ENCODE assay signal across 1 cellular context in the genomic region with DNA sequence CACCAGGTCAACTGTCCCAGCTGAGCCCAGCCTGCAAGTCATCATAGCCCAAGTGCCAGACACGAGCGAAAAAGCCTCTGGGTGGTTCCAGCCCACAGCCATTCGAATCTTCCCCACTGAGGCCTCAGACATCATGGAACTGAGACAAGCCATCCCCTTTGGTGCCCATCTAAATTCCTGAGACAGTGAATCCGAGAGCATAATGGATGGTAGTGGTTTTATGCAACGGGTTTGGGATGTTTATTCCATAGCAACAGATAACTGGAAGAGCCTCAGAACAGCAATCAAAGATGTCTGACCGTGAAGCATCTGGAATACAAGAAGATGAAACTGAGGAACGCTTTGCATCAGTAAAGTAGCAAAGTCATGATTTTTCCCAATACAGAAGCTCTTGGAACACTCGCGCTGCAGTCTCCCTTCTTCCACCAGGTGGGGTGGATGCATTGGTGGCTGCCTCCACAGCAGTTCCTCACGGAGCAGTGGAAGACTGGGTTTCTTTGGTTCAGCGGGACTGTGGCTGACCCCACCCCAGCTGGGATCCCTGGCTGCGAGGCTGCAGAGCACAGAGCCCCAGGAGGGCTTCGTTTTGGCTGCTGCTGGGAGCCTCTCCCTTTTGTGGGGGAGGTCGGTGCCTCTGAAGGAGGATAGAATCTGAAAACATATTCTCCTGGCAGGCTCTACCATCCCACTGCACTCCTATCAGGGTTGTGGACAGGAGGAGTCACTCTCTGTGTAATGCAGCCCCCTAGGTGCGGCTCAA.
A peak's percentile ranks its signal among the peaks of the same experiment; 100 is the strongest.
TF ChIP-seq lines count a peak whose summit lies in the region.

No MANE protein-coding gene starts in this region.

TF ChIP-seq in HepG2, 621 proteins besides CTCF, POLR2A, EP300 and RAD21 (continued from another document and continues in another):
- TF ChIP-seq, protein P1, sequence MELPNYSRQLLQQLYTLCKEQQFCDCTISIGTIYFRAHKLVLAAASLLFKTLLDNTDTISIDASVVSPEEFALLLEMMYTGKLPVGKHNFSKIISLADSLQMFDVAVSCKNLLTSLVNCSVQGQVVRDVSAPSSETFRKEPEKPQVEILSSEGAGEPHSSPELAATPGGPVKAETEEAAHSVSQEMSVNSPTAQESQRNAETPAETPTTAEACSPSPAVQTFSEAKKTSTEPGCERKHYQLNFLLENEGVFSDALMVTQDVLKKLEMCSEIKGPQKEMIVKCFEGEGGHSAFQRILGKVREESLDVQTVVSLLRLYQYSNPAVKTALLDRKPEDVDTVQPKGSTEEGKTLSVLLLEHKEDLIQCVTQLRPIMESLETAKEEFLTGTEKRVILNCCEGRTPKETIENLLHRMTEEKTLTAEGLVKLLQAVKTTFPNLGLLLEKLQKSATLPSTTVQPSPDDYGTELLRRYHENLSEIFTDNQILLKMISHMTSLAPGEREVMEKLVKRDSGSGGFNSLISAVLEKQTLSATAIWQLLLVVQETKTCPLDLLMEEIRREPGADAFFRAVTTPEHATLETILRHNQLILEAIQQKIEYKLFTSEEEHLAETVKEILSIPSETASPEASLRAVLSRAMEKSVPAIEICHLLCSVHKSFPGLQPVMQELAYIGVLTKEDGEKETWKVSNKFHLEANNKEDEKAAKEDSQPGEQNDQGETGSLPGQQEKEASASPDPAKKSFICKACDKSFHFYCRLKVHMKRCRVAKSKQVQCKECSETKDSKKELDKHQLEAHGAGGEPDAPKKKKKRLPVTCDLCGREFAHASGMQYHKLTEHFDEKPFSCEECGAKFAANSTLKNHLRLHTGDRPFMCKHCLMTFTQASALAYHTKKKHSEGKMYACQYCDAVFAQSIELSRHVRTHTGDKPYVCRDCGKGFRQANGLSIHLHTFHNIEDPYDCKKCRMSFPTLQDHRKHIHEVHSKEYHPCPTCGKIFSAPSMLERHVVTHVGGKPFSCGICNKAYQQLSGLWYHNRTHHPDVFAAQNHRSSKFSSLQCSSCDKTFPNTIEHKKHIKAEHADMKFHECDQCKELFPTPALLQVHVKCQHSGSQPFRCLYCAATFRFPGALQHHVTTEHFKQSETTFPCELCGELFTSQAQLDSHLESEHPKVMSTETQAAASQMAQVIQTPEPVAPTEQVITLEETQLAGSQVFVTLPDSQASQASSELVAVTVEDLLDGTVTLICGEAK (IDR thresholded peaks at IDR 0.05), result no peak
- TF ChIP-seq, protein P1 (CRISPR knock-in tag; IDR thresholded peaks at IDR 0.05), result no peak
- TF ChIP-seq ZNF674 (CRISPR knock-in tag; IDR thresholded peaks at IDR 0.05; ENCODE audit: low read depth) (no peak), PHF8 (CRISPR knock-in tag; IDR thresholded peaks at IDR 0.05) (no peak), FOXA3 (CRISPR knock-in tag; IDR thresholded peaks at IDR 0.05) (0 out of 2 replicates have a peak, but pooled peaks have one; percentile 27), ZNF468 (CRISPR knock-in tag; IDR thresholded peaks at IDR 0.05) (no peak), EED (CRISPR knock-in tag; IDR thresholded peaks at IDR 0.05) (no peak), ZFP36L1 (CRISPR knock-in tag; IDR thresholded peaks at IDR 0.05) (no peak), KLF15 (CRISPR knock-in tag; IDR thresholded peaks at IDR 0.05; ENCODE audit: borderline replicate concordance) (no peak), PTBP1 (IDR thresholded peaks at IDR 0.05; ENCODE audit: low read depth, low read length, poor library complexity, severe bottlenecking) (no peak), ZNF296 (CRISPR knock-in tag; conservative IDR thresholded peaks at IDR 0.05) (no peak), MTF2 (CRISPR knock-in tag; IDR thresholded peaks at IDR 0.05; ENCODE audit: borderline replicate concordance) (no peak), PRMT3 (CRISPR knock-in tag; IDR thresholded peaks at IDR 0.05; ENCODE audit: borderline replicate concordance, low read depth) (no peak), MZF1 (CRISPR knock-in tag; IDR thresholded peaks at IDR 0.05; ENCODE audit: borderline replicate concordance) (no peak), ZNF569 (CRISPR knock-in tag; IDR thresholded peaks at IDR 0.05; ENCODE audit: borderline replicate concordance) (no peak), PHB2 (IDR thresholded peaks at IDR 0.05; ENCODE audit: partially characterized antibody) (no peak), ZKSCAN5 (CRISPR knock-in tag; IDR thresholded peaks at IDR 0.05) (no peak), ZNF550 (CRISPR knock-in tag; IDR thresholded peaks at IDR 0.05; ENCODE audit: borderline replicate concordance) (no peak), SP5 (CRISPR knock-in tag; IDR thresholded peaks at IDR 0.05; ENCODE audit: borderline replicate concordance, low read depth) (no peak), SCMH1 (CRISPR knock-in tag; IDR thresholded peaks at IDR 0.05; ENCODE audit: borderline replicate concordance) (no peak), ZNF546 (CRISPR knock-in tag; conservative IDR thresholded peaks at IDR 0.05) (peak; percentile 46; the same call in 1 of the 2 replicates), HNRNPL (IDR thresholded peaks at IDR 0.05; ENCODE audit: low read depth, low read length) (no peak), DPF2 (CRISPR knock-in tag; IDR thresholded peaks at IDR 0.05; ENCODE audit: borderline replicate concordance, low read depth) (no peak), SP140L (CRISPR knock-in tag; IDR thresholded peaks at IDR 0.05; ENCODE audit: borderline replicate concordance) (no peak), PPARG (CRISPR knock-in tag; conservative IDR thresholded peaks at IDR 0.05) (no peak), MAFK (conservative IDR thresholded peaks at IDR 0.05 in 1 of 2, IDR thresholded peaks at IDR 0.05 in 1 of 2; ENCODE audit: low read length in 2 of 2) (peak; percentile 27 to 55), NR2F1 (CRISPR knock-in tag; IDR thresholded peaks at IDR 0.05) (no peak), ZSCAN31 (CRISPR knock-in tag; IDR thresholded peaks at IDR 0.05; ENCODE audit: low read depth) (no peak), RAD51 (IDR thresholded peaks at IDR 0.05; ENCODE audit: borderline replicate concordance) (no peak), MBNL3 (CRISPR knock-in tag; conservative IDR thresholded peaks at IDR 0.05) (no peak), ZNF792 (CRISPR knock-in tag; IDR thresholded peaks at IDR 0.05) (no peak), ZMAT3 (CRISPR knock-in tag; conservative IDR thresholded peaks at IDR 0.05) (no peak), ZNF230 (CRISPR knock-in tag; IDR thresholded peaks at IDR 0.05) (no peak), ZNF652 (CRISPR knock-in tag; IDR thresholded peaks at IDR 0.05; ENCODE audit: borderline replicate concordance, low read depth) (no peak), ZBTB20 (CRISPR knock-in tag; IDR thresholded peaks at IDR 0.05; ENCODE audit: borderline replicate concordance, low read depth) (0 out of 2 replicates have a peak, but pooled peaks have one; percentile 55), HNF4A (CRISPR knock-in tag; IDR thresholded peaks at IDR 0.05) (no peak), MTA3 (CRISPR knock-in tag; IDR thresholded peaks at IDR 0.05) (no peak), KLF12 (CRISPR knock-in tag; IDR thresholded peaks at IDR 0.05; ENCODE audit: borderline replicate concordance) (no peak), TAF1 (CRISPR knock-in tag; IDR thresholded peaks at IDR 0.05) (no peak), HNF4G (IDR thresholded peaks at IDR 0.05; ENCODE audit: borderline replicate concordance, low read depth, low read length) (no peak), HNF4G (CRISPR knock-in tag; IDR thresholded peaks at IDR 0.05; ENCODE audit: borderline replicate concordance, low read depth) (no peak), RORA (CRISPR knock-in tag; IDR thresholded peaks at IDR 0.05) (no peak)
- TF ChIP-seq, protein P2, sequence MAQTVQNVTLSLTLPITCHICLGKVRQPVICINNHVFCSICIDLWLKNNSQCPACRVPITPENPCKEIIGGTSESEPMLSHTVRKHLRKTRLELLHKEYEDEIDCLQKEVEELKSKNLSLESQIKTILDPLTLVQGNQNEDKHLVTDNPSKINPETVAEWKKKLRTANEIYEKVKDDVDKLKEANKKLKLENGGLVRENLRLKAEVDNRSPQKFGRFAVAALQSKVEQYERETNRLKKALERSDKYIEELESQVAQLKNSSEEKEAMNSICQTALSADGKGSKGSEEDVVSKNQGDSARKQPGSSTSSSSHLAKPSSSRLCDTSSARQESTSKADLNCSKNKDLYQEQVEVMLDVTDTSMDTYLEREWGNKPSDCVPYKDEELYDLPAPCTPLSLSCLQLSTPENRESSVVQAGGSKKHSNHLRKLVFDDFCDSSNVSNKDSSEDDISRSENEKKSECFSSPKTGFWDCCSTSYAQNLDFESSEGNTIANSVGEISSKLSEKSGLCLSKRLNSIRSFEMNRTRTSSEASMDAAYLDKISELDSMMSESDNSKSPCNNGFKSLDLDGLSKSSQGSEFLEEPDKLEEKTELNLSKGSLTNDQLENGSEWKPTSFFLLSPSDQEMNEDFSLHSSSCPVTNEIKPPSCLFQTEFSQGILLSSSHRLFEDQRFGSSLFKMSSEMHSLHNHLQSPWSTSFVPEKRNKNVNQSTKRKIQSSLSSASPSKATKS (CRISPR knock-in tag; IDR thresholded peaks at IDR 0.05), result no peak
- TF ChIP-seq, protein P3, sequence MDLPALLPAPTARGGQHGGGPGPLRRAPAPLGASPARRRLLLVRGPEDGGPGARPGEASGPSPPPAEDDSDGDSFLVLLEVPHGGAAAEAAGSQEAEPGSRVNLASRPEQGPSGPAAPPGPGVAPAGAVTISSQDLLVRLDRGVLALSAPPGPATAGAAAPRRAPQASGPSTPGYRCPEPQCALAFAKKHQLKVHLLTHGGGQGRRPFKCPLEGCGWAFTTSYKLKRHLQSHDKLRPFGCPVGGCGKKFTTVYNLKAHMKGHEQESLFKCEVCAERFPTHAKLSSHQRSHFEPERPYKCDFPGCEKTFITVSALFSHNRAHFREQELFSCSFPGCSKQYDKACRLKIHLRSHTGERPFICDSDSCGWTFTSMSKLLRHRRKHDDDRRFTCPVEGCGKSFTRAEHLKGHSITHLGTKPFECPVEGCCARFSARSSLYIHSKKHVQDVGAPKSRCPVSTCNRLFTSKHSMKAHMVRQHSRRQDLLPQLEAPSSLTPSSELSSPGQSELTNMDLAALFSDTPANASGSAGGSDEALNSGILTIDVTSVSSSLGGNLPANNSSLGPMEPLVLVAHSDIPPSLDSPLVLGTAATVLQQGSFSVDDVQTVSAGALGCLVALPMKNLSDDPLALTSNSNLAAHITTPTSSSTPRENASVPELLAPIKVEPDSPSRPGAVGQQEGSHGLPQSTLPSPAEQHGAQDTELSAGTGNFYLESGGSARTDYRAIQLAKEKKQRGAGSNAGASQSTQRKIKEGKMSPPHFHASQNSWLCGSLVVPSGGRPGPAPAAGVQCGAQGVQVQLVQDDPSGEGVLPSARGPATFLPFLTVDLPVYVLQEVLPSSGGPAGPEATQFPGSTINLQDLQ (CRISPR knock-in tag; IDR thresholded peaks at IDR 0.05), result no peak
- TF ChIP-seq, protein P4, sequence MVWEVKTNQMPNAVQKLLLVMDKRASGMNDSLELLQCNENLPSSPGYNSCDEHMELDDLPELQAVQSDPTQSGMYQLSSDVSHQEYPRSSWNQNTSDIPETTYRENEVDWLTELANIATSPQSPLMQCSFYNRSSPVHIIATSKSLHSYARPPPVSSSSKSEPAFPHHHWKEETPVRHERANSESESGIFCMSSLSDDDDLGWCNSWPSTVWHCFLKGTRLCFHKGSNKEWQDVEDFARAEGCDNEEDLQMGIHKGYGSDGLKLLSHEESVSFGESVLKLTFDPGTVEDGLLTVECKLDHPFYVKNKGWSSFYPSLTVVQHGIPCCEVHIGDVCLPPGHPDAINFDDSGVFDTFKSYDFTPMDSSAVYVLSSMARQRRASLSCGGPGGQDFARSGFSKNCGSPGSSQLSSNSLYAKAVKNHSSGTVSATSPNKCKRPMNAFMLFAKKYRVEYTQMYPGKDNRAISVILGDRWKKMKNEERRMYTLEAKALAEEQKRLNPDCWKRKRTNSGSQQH (CRISPR knock-in tag; IDR thresholded peaks at IDR 0.05; ENCODE audit: low read depth), result no peak
- TF ChIP-seq, protein P5, sequence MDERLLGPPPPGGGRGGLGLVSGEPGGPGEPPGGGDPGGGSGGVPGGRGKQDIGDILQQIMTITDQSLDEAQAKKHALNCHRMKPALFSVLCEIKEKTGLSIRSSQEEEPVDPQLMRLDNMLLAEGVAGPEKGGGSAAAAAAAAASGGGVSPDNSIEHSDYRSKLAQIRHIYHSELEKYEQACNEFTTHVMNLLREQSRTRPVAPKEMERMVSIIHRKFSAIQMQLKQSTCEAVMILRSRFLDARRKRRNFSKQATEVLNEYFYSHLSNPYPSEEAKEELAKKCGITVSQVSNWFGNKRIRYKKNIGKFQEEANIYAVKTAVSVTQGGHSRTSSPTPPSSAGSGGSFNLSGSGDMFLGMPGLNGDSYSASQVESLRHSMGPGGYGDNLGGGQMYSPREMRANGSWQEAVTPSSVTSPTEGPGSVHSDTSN (CRISPR knock-in tag; IDR thresholded peaks at IDR 0.05), result no peak
- TF ChIP-seq, protein P6, sequence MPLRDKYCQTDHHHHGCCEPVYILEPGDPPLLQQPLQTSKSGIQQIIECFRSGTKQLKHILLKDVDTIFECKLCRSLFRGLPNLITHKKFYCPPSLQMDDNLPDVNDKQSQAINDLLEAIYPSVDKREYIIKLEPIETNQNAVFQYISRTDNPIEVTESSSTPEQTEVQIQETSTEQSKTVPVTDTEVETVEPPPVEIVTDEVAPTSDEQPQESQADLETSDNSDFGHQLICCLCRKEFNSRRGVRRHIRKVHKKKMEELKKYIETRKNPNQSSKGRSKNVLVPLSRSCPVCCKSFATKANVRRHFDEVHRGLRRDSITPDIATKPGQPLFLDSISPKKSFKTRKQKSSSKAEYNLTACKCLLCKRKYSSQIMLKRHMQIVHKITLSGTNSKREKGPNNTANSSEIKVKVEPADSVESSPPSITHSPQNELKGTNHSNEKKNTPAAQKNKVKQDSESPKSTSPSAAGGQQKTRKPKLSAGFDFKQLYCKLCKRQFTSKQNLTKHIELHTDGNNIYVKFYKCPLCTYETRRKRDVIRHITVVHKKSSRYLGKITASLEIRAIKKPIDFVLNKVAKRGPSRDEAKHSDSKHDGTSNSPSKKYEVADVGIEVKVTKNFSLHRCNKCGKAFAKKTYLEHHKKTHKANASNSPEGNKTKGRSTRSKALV (CRISPR knock-in tag; IDR thresholded peaks at IDR 0.05), result no peak
